In genomic region chr20:39165099-39165498, GRCh38 we compare ENCODE assay signal across 23 cellular contexts.
"Had no signal": no experiment of that assay in that cellular context is flagged by ENCODE, and none has a peak within 500 bp of the region (broad histone marks: within the 10 kb centered on the region; RNA-seq: fewer than 3 reads in every experiment).

No MANE protein-coding gene starts in this region.

- FAIRE-seq: colon, frontal cortex, islet of Langerhans had no signal

- ATAC-seq: left lung; lower lobe of right lung; natural killer cell; sciatic nerve; stimulated activated memory B cell treated with anti-CD40 and anti-IgM and Interleukin-4, amounts not matched to agents 10 μg/mL and 1 μg/mL and 100 μg/mL, for 72 hours; stimulated activated naive CD8-positive, alpha-beta T cell treated with anti-CD3 and anti-CD28 coated beads, Interleukin-15, Interleukin-2, amounts not matched to agents 100 U/mL and 50 U/mL, for 24 hours had no signal

- H3K9me3 ChIP-seq: left lung, lower lobe of right lung, neutrophil, spleen, testis, tibial artery had no signal

- H3K27me3 ChIP-seq: left lung, neutrophil, testis had no signal

- H3K27ac ChIP-seq: dorsolateral prefrontal cortex, left lung, lower lobe of right lung, neutrophil, spleen, testis, tibial artery had no signal

- H3K36me3 ChIP-seq: left lung, lower lobe of right lung, neutrophil, spleen, tibial artery had no signal

- H3K4me3 ChIP-seq: dorsolateral prefrontal cortex, left lung, lower lobe of right lung, spleen, testis, tibial artery had no signal

- DNase-seq: central memory CD4-positive, alpha-beta T cell; dorsolateral prefrontal cortex; effector CD4-positive, alpha-beta T cell; head of caudate nucleus; hippocampal formation; left cardiac atrium; left lung; lower lobe of right lung; natural killer cell; posterior cingulate gyrus; retina; spleen; stimulated activated CD4-positive, alpha-beta T cell treated with anti-CD3 and anti-CD28 coated beads, Interleukin-4, amount 100 ng/mL, for 4 hours; stimulated activated naive CD8-positive, alpha-beta T cell treated with anti-CD3 and anti-CD28 coated beads, Interleukin-15, Interleukin-2, amounts not matched to agents 100 U/mL and 50 U/mL, for 24 hours; substantia nigra; testis; tibial artery had no signal

- H3K4me1 ChIP-seq: left lung, lower lobe of right lung, spleen, testis, tibial artery had no signal
